ENCODE assay signal across 20 cellular contexts in genomic region chr6:93787841-93788240, GRCh38.
A peak's percentile ranks its signal among the peaks of the same experiment; 100 is the strongest.
DNase-seq lines count a peak whose midpoint lies in the region; ATAC-seq and TF ChIP-seq lines count a peak whose summit lies in the region.
"Had no signal": no experiment of that assay in that cellular context is flagged by ENCODE, and none has a peak within 500 bp of the region (broad histone marks: within the 10 kb centered on the region; RNA-seq: fewer than 3 reads in every experiment).

No MANE protein-coding gene starts in this region.

- no peak overlapping the region for H3K9ac ChIP-seq in GM23248
- H3K9ac ChIP-seq in neural progenitor cell = no peak overlapping the region
- H3K9ac ChIP-seq in colonic mucosa (ENCODE audit: low read depth in 2 of 2, low read length in 2 of 2) = no peak overlapping the region

- no peaks in the 10 kb centered on the region for H3K36me3 Mint-ChIP-seq in neural progenitor cell
- H3K36me3 Mint-ChIP-seq in CD8-positive, alpha-beta T cell = no peaks in the 10 kb centered on the region
- H3K36me3 Mint-ChIP-seq: natural killer cell treated with Interleukin-12 subunit alpha and Interleukin-12 subunit beta and Interleukin-15 and Interleukin-18, amount 100 ng/mL, for 72 hours had no signal

- no peaks in the 10 kb centered on the region for H3K36me3 ChIP-seq in GM23248 (ENCODE audit: low read depth)
- no peaks in the 10 kb centered on the region for H3K36me3 ChIP-seq in neural progenitor cell
- H3K36me3 ChIP-seq in colonic mucosa = no peaks in the 10 kb centered on the region
- no peaks in the 10 kb centered on the region for H3K36me3 ChIP-seq in CD8-positive, alpha-beta T cell (ENCODE audit: insufficient read depth, low read length)
- H3K36me3 ChIP-seq: stomach, uterus had no signal

- H3K27ac ChIP-seq in GM23248 = no peak overlapping the region
- peak overlapping the region; percentile 99 for H3K27ac ChIP-seq in neural progenitor cell
- no peak overlapping the region for H3K27ac ChIP-seq in colonic mucosa
- H3K27ac ChIP-seq in CD8-positive, alpha-beta T cell (ENCODE audit: low read depth, low read length) = no peak overlapping the region
- H3K27ac ChIP-seq: body of pancreas, stomach, uterus had no signal

- H3K4me2 ChIP-seq in GM23248 (ENCODE audit: unreplicated experiment) = no peak overlapping the region
- peak overlapping the region; percentile 74 for H3K4me2 ChIP-seq in neural progenitor cell

- H3K27me3 ChIP-seq in GM23248 (replicated peaks; ENCODE audit: insufficient read depth) (no peaks in the 10 kb centered on the region), neural progenitor cell (no peaks in the 10 kb centered on the region), colonic mucosa (no peaks in the 10 kb centered on the region)
- no peaks in the 10 kb centered on the region for H3K27me3 ChIP-seq in CD8-positive, alpha-beta T cell (ENCODE audit: insufficient read depth, low read length)
- H3K27me3 ChIP-seq: body of pancreas, stomach, uterus had no signal

- in situ Hi-C loops in GM23248 (cut with MboI) = no loop called here

- H3K27me3 Mint-ChIP-seq in neural progenitor cell (ENCODE audit: insufficient read depth, low read depth) = peaks cover 4% of the 10 kb centered on the region
- no peaks in the 10 kb centered on the region for H3K27me3 Mint-ChIP-seq in CD8-positive, alpha-beta T cell (ENCODE audit: low read depth)
- H3K27me3 Mint-ChIP-seq: activated CD4-positive, alpha-beta T cell treated with anti-CD3 and anti-CD28 coated beads for 36 hours; natural killer cell treated with Interleukin-12 subunit alpha and Interleukin-12 subunit beta and Interleukin-15 and Interleukin-18, amount 100 ng/mL, for 72 hours had no signal

- CTCF ChIA-PET in CD8-positive, alpha-beta T cell (lab: Charles Lee) = no interaction called here

- peak overlapping the region; percentile 68 for H3K4me3 Mint-ChIP-seq in neural progenitor cell
- no peak overlapping the region for H3K4me3 Mint-ChIP-seq in CD8-positive, alpha-beta T cell
- H3K4me3 Mint-ChIP-seq: activated CD4-positive, alpha-beta T cell treated with anti-CD3 and anti-CD28 coated beads for 36 hours; natural killer cell treated with Interleukin-12 subunit alpha and Interleukin-12 subunit beta and Interleukin-15 and Interleukin-18, amount 100 ng/mL, for 72 hours had no signal

- intact Hi-C loops in colonic mucosa (cut with DNase I) = no loop called here
- intact Hi-C loops in CD8-positive, alpha-beta T cell (cut with DNase I, micrococcal nuclease) = no loop called here

- no peaks in the 10 kb centered on the region for H3K9me2 ChIP-seq in GM23248 (ENCODE audit: insufficient read depth)

- H3K4me1 ChIP-seq in GM23248 (ENCODE audit: insufficient read depth) (peaks cover 31% of the 10 kb centered on the region), neural progenitor cell (peaks cover 52% of the 10 kb centered on the region), colonic mucosa (no peaks in the 10 kb centered on the region)
- H3K4me1 ChIP-seq in CD8-positive, alpha-beta T cell (ENCODE audit: insufficient read depth, low read length) = no peaks in the 10 kb centered on the region
- H3K4me1 ChIP-seq: body of pancreas, uterus had no signal

- H3K9me3 ChIP-seq in GM23248 (ENCODE audit: low read depth) (no peaks in the 10 kb centered on the region), neural progenitor cell (ENCODE audit: low read depth) (no peaks in the 10 kb centered on the region), colonic mucosa (no peaks in the 10 kb centered on the region)
- no peaks in the 10 kb centered on the region for H3K9me3 ChIP-seq in CD8-positive, alpha-beta T cell (ENCODE audit: low read length)
- H3K9me3 ChIP-seq: body of pancreas, stomach, uterus had no signal

- H2AFZ ChIP-seq in GM23248 = no peak overlapping the region
- peak overlapping the region; percentile 87 for H2AFZ ChIP-seq in neural progenitor cell (replicated peaks)

- H3K27ac Mint-ChIP-seq in neural progenitor cell = peak overlapping the region; percentile 62
- H3K27ac Mint-ChIP-seq in CD8-positive, alpha-beta T cell = no peak overlapping the region
- H3K27ac Mint-ChIP-seq: activated CD4-positive, alpha-beta T cell treated with anti-CD3 and anti-CD28 coated beads for 36 hours; natural killer cell treated with Interleukin-12 subunit alpha and Interleukin-12 subunit beta and Interleukin-15 and Interleukin-18, amount 100 ng/mL, for 72 hours had no signal

- no peak overlapping the region for H3K4me3 ChIP-seq in GM23248
- H3K4me3 ChIP-seq in neural progenitor cell = no peak overlapping the region
- no peak overlapping the region for H3K4me3 ChIP-seq in colonic mucosa
- H3K4me3 ChIP-seq in CD8-positive, alpha-beta T cell (ENCODE audit: low read depth, low read length) = no peak overlapping the region
- H3K4me3 ChIP-seq: body of pancreas, stomach, uterus had no signal

- H4K20me1 ChIP-seq in GM23248 (ENCODE audit: insufficient read depth) (no peaks in the 10 kb centered on the region), neural progenitor cell (ENCODE audit: low read depth) (no peaks in the 10 kb centered on the region)

- peaks cover 24% of the 10 kb centered on the region for H3F3A ChIP-seq in GM23248 (ENCODE audit: insufficient read depth)
- peaks cover 36% of the 10 kb centered on the region for H3F3A ChIP-seq in neural progenitor cell (ENCODE audit: low read depth)

- peaks cover 41% of the 10 kb centered on the region for H3K4me1 Mint-ChIP-seq in neural progenitor cell
- no peaks in the 10 kb centered on the region for H3K4me1 Mint-ChIP-seq in CD8-positive, alpha-beta T cell (ENCODE audit: low read depth)
- H3K4me1 Mint-ChIP-seq: activated CD4-positive, alpha-beta T cell treated with anti-CD3 and anti-CD28 coated beads for 36 hours had no signal

- 36 to 49% methylated on average over 3 of the region's 3 CpGs for WGBS in GM23248 (ENCODE audit: low coverage in 1 of 2, low lambda C conversion rate in 2 of 2, missing lambda C conversion rate in 2 of 2), 2 experiments

- no peaks in the 10 kb centered on the region for H3K79me2 ChIP-seq in GM23248 (ENCODE audit: insufficient read depth)
- H3K79me2 ChIP-seq in neural progenitor cell (ENCODE audit: low read depth) = no peaks in the 10 kb centered on the region

- POLR2A ChIA-PET in CD8-positive, alpha-beta T cell (lab: Charles Lee) = interaction anchor here (0.8 kb wide), 1 partner anchor 9 kb away, joined by 3 read pairs; no protein-coding TSS in a partner anchor

- TF ChIP-seq CTCF in neural progenitor cell (IDR thresholded peaks at IDR 0.05) (no peak), colonic mucosa (IDR thresholded peaks at IDR 0.05) (no peak)
- TF ChIP-seq CTCF in CD8-positive, alpha-beta T cell (IDR thresholded peaks at IDR 0.05) = no peak

- DNase-seq in GM23248 (peak; percentile 60), amniotic epithelial cell (ENCODE audit: low read depth) (peak; percentile 72), glomerular visceral epithelial cell (ENCODE audit: extremely low spot score) (peak; percentile 45), neural progenitor cell (ENCODE audit: low spot score) (peak; percentile 41), GM19238 (ENCODE audit: insufficient read length, low spot score) (no peak), colonic mucosa (no peak)
- DNase-seq in CD8-positive, alpha-beta T cell = no peak
- DNase-seq: activated CD4-positive, alpha-beta T cell treated with anti-CD3 and anti-CD28 coated beads for 36 hours; activated naive CD4-positive, alpha-beta T cell treated with Interleukin-2 at 50 U/mL for 16 hours; body of pancreas; COR-L47; NCI-H1694; NCI-H510A; OCI-M1; retina; stomach; T-helper 9 cell; uterus had no signal

- no peaks in the 10 kb centered on the region for H3K9me3 Mint-ChIP-seq in neural progenitor cell
- peaks cover 2% of the 10 kb centered on the region for H3K9me3 Mint-ChIP-seq in CD8-positive, alpha-beta T cell

- ATAC-seq in CD8-positive, alpha-beta T cell = no peak
- no peak for ATAC-seq in HG02623 (IDR thresholded peaks at IDR 0.05; ENCODE audit: unreplicated experiment)
- ATAC-seq: activated CD4-positive, alpha-beta T cell treated with anti-CD3 and anti-CD28 coated beads for 36 hours; body of pancreas; natural killer cell treated with Interleukin-12 subunit alpha and Interleukin-12 subunit beta and Interleukin-15 and Interleukin-18, amount 100 ng/mL, for 72 hours had no signal

Comparison
In these comparisons a context has a peak if more than half of its experiments do, and no peak if none do; other contexts are left out.
1. DNase-seq: peak in GM23248 (single experiment), amniotic epithelial cell (single experiment), glomerular visceral epithelial cell (single experiment) and neural progenitor cell (single experiment); none in GM19238 (single experiment), colonic mucosa (single experiment) and CD8-positive, alpha-beta T cell (0 of 7).